In genomic region chr6:121811106-121811505, GRCh38 we compare ENCODE assay signal across 23 cellular contexts.
"Had no signal": no experiment of that assay in that cellular context is flagged by ENCODE, and none has a peak within 500 bp of the region (broad histone marks: within the 10 kb centered on the region; RNA-seq: fewer than 3 reads in every experiment).

No MANE protein-coding gene starts in this region.

- H3K4me3 Mint-ChIP-seq: memory B cell; naive thymus-derived CD4-positive, alpha-beta T cell; nephron; stimulated activated effector memory CD8-positive, alpha-beta T cell treated with anti-CD3 and anti-CD28 coated beads, Interleukin-12 subunit alpha, Interleukin-12 subunit beta, amount 100 ng/mL, for 72 hours had no signal

- H3K9me3 ChIP-seq: prostate gland, right atrium auricular region, stomach, thyroid gland, vagina had no signal

- H3K36me3 ChIP-seq: prostate gland, right atrium auricular region, stomach, thyroid gland, vagina had no signal

- H3K4me3 ChIP-seq: lung, prostate gland, right atrium auricular region, smooth muscle cell, stomach, thyroid gland, vagina had no signal

- H3K27me3 Mint-ChIP-seq: memory B cell; naive thymus-derived CD4-positive, alpha-beta T cell had no signal

- ATAC-seq: left lobe of liver; naive thymus-derived CD4-positive, alpha-beta T cell; sciatic nerve; stimulated activated effector memory CD8-positive, alpha-beta T cell treated with anti-CD3 and anti-CD28 coated beads, Interleukin-12 subunit alpha, Interleukin-12 subunit beta, amount 100 ng/mL, for 72 hours had no signal

- H3K9me3 Mint-ChIP-seq: memory B cell; naive thymus-derived CD4-positive, alpha-beta T cell; nephron; stimulated activated effector memory CD8-positive, alpha-beta T cell treated with anti-CD3 and anti-CD28 coated beads, Interleukin-12 subunit alpha, Interleukin-12 subunit beta, amount 100 ng/mL, for 72 hours had no signal

- H3K4me1 ChIP-seq: prostate gland, right atrium auricular region, stomach, vagina had no signal

- H3K27ac ChIP-seq: prostate gland, right atrium auricular region, stomach, vagina had no signal

- H3K27ac Mint-ChIP-seq: memory B cell; naive thymus-derived CD4-positive, alpha-beta T cell; nephron; stimulated activated effector memory CD8-positive, alpha-beta T cell treated with anti-CD3 and anti-CD28 coated beads, Interleukin-12 subunit alpha, Interleukin-12 subunit beta, amount 100 ng/mL, for 72 hours had no signal

- DNase-seq: dermis blood vessel endothelial cell; effector memory CD4-positive, alpha-beta T cell; erythroblast; head of caudate nucleus; midbrain; naive thymus-derived CD4-positive, alpha-beta T cell; stimulated activated CD4-positive, alpha-beta T cell treated with anti-CD3 and anti-CD28 coated beads, Interleukin-12 subunit alpha, Interleukin-12 subunit beta, amount 100 ng/mL, for 4 hours; stimulated activated CD4-positive, alpha-beta T cell treated with anti-CD3 and anti-CD28 coated beads, Interleukin-1b, Interleukin-23, amount 100 ng/mL, for 48 hours; stimulated activated CD4-positive, alpha-beta T cell treated with anti-CD3 and anti-CD28 coated beads, Interleukin-4, amount 100 ng/mL, for 24 hours; stimulated activated naive CD4-positive, alpha-beta T cell treated with Interleukin-2 at 50 U/mL for 16 hours; stomach; thyroid gland; trophoblast cell had no signal

- H3K4me2 ChIP-seq: smooth muscle cell had no signal

- H3K36me3 Mint-ChIP-seq: memory B cell; naive thymus-derived CD4-positive, alpha-beta T cell; stimulated activated effector memory CD8-positive, alpha-beta T cell treated with anti-CD3 and anti-CD28 coated beads, Interleukin-12 subunit alpha, Interleukin-12 subunit beta, amount 100 ng/mL, for 72 hours had no signal

- H3K4me1 Mint-ChIP-seq: memory B cell; nephron; stimulated activated effector memory CD8-positive, alpha-beta T cell treated with anti-CD3 and anti-CD28 coated beads, Interleukin-12 subunit alpha, Interleukin-12 subunit beta, amount 100 ng/mL, for 72 hours had no signal

- H3K27me3 ChIP-seq: right atrium auricular region, stomach, thyroid gland, vagina had no signal
